ENCODE assay signal across 8 cellular contexts in genomic region chr6:11538049-11538798, GRCh38. TPM values are rescaled to one million over a fixed set of nuclear protein-coding genes. Genes with fewer than 3 reads are reported as not detected.
A peak's percentile ranks its signal among the peaks of the same experiment; 100 is the strongest.
DNase-seq lines count a peak whose midpoint lies in the region; TF ChIP-seq lines count a peak whose summit lies in the region.

No MANE protein-coding gene starts in this region.

- H3K4me1 ChIP-seq in HEK293 (ENCODE audit: control insufficient read depth, insufficient read depth, low read length) = peaks cover 16% of the 10 kb centered on the region
- peaks cover 6% of the 10 kb centered on the region for H3K4me1 ChIP-seq in mucosa of stomach (ENCODE audit: control insufficient read depth, insufficient read depth, low read length)

- no peaks in the 10 kb centered on the region for H3K27me3 ChIP-seq in mucosa of stomach (ENCODE audit: control insufficient read depth, insufficient read depth, low read length)

- CTCF ChIA-PET in HEK293 (lab: Yijun Ruan, JAX) = interaction anchor here (0.6 to 1.2 kb wide), 6 partner anchors 13 to 651 kb away, joined by 3 to 4 read pairs (median 3); no protein-coding TSS in a partner anchor

- H3K36me3 ChIP-seq in HEK293 (ENCODE audit: control insufficient read depth in 2 of 2, insufficient read depth in 1 of 2, low read length in 2 of 2) (no peaks in the 10 kb centered on the region), mucosa of stomach (ENCODE audit: control insufficient read depth, insufficient read depth, low read length) (no peaks in the 10 kb centered on the region)

- H3K9me3 ChIP-seq in HEK293 (ENCODE audit: control insufficient read depth, insufficient read depth, low read depth, low read length) (no peaks in the 10 kb centered on the region), mucosa of stomach (ENCODE audit: control insufficient read depth, low read length) (no peaks in the 10 kb centered on the region)

- POLR2A ChIA-PET in HEK293 (lab: Yijun Ruan, JAX) = interaction anchor here (1.1 to 1.6 kb wide), 4 partner anchors 13 to 38 kb away, joined by 3 to 7 read pairs (median 3); no protein-coding TSS in a partner anchor

- peak overlapping the region; percentile 88; the same call in 1 of the 2 replicates for H3K27ac ChIP-seq in HEK293 (ENCODE audit: extremely low read depth, low read depth, low read length)
- peak overlapping the region; percentile 69 for H3K27ac ChIP-seq in temporal lobe (ENCODE audit: low read depth, low read length)

- DNase-seq in DMS153 treated with DMSO at 0.1 percent for 48 hours (lab: John Stamatoyannopoulos, UW; ENCODE audit: unreplicated experiment) (peak; percentile 5), DMS153 (lab: John Stamatoyannopoulos, UW) (no peak), MV-4-11 (lab: John Stamatoyannopoulos, UW) (peak; percentile 50), epithelial cell of esophagus (ENCODE audit: low read depth) (no peak)
- DNase-seq in activated CD8-positive, alpha-beta memory T cell treated with anti-CD3 and anti-CD28 coated beads, Interleukin-2, amount 50 U/mL, for 4 hours = peak; percentile 35

- TF ChIP-seq CTCF in HEK293 (tag by site-specific recombination; IDR thresholded peaks at IDR 0.05) (0 out of 2 replicates have a peak, but pooled peaks have one; percentile 9), epithelial cell of esophagus (IDR thresholded peaks at IDR 0.05; ENCODE audit: insufficient read depth, low read depth, low read length, missing control alignments) (no peak)

- H3K4me3 ChIP-seq in HEK293 (ENCODE audit: low read depth, low read length) (peak overlapping the region; percentile 68), epithelial cell of esophagus (ENCODE audit: low read length) (peak overlapping the region; percentile 43), mucosa of stomach (ENCODE audit: low read length) (peak overlapping the region; percentile 19)

- H3K9ac ChIP-seq in mucosa of stomach (ENCODE audit: low read length) = peak overlapping the region; percentile 64

TF ChIP-seq in HEK293, 187 proteins besides CTCF, POLR2A, EP300 and RAD21 (continues in another document):
- TF ChIP-seq ZNF148 (tag by site-specific recombination; IDR thresholded peaks at IDR 0.05; ENCODE audit: borderline replicate concordance) (no peak), PRDM10 (tag by site-specific recombination; IDR thresholded peaks at IDR 0.05) (peak; percentile 33; the same call in 1 of the 2 replicates), GLI2 (tag by site-specific recombination; IDR thresholded peaks at IDR 0.05; ENCODE audit: borderline replicate concordance, low read depth) (no peak), ZNF596 (tag by site-specific recombination; IDR thresholded peaks at IDR 0.05) (no peak), ZNF311 (tag by site-specific recombination; IDR thresholded peaks at IDR 0.05; ENCODE audit: borderline replicate concordance) (no peak), ZNF350 (tag by site-specific recombination; IDR thresholded peaks at IDR 0.05) (no peak), ZNF510 (tag by site-specific recombination; IDR thresholded peaks at IDR 0.05; ENCODE audit: insufficient replicate concordance) (no peak), ZNF610 (tag by site-specific recombination; IDR thresholded peaks at IDR 0.05; ENCODE audit: borderline replicate concordance) (no peak), ZNF239 (tag by site-specific recombination; IDR thresholded peaks at IDR 0.05) (no peak), ZNF175 (tag by site-specific recombination; IDR thresholded peaks at IDR 0.05) (no peak), ZNF266 (tag by site-specific recombination; IDR thresholded peaks at IDR 0.05; ENCODE audit: low read depth) (no peak), ZNF837 (tag by site-specific recombination; IDR thresholded peaks at IDR 0.05) (no peak), ZNF548 (tag by site-specific recombination; IDR thresholded peaks at IDR 0.05) (no peak), ZNF133 (tag by site-specific recombination; IDR thresholded peaks at IDR 0.05) (no peak), ZNF404 (tag by site-specific recombination; IDR thresholded peaks at IDR 0.05) (no peak), ZNF488 (tag by site-specific recombination; IDR thresholded peaks at IDR 0.05) (no peak), ZNF580 (tag by site-specific recombination; IDR thresholded peaks at IDR 0.05) (no peak), ZNF692 (tag by site-specific recombination; IDR thresholded peaks at IDR 0.05) (no peak), HOXD13 (CRISPR knock-in tag; IDR thresholded peaks at IDR 0.05; ENCODE audit: borderline replicate concordance) (no peak), SP3 (tag by site-specific recombination; IDR thresholded peaks at IDR 0.05) (peak; percentile 40), KLF17 (tag by site-specific recombination; IDR thresholded peaks at IDR 0.05) (no peak; the same call in 1 of the 2 replicates), ZNF677 (tag by site-specific recombination; IDR thresholded peaks at IDR 0.05) (no peak)

RNA-seq across cellular contexts. Expression of gene TMEM170B, which starts 0.7 kb away (rescaled TPM):
- 47.9 TPM for total RNA-seq in temporal lobe

Comparison
In these comparisons a context has a peak if more than half of its experiments do, and no peak if none do; other contexts are left out.
1. DNase-seq: peak in DMS153 treated with DMSO at 0.1 percent for 48 hours (single experiment), MV-4-11 (single experiment) and activated CD8-positive, alpha-beta memory T cell treated with anti-CD3 and anti-CD28 coated beads, Interleukin-2, amount 50 U/mL, for 4 hours (single experiment); none in DMS153 (single experiment) and epithelial cell of esophagus (single experiment).
2. Peak in every context shown above with its lines, with median percentiles within 50 percentile points of each other: H3K4me3 ChIP-seq.